In genomic region chr7:17902599-17902998, GRCh38 we compare ENCODE assay signal across 24 cellular contexts. TPM values are rescaled to one million over a fixed set of nuclear protein-coding genes. Genes with fewer than 3 reads are reported as not detected.
DNase-seq lines count a peak whose midpoint lies in the region; ATAC-seq, FAIRE-seq and TF ChIP-seq lines count a peak whose summit lies in the region.
"Had no signal": no experiment of that assay in that cellular context is flagged by ENCODE, and none has a peak within 500 bp of the region (broad histone marks: within the 10 kb centered on the region; RNA-seq: fewer than 3 reads in every experiment).

No MANE protein-coding gene starts in this region.

- intact Hi-C loops in HepG2 (cut with micrococcal nuclease; ENCODE audit: unreplicated experiment) (no loop called here), right lobe of liver (cut with DNase I) (no loop called here)

- no peaks in the 10 kb centered on the region for H3K36me3 Mint-ChIP-seq in WTC11
- H3K36me3 Mint-ChIP-seq: IgD-negative memory B cell had no signal

- TF ChIP-seq EP300 in HepG2 (IDR thresholded peaks at IDR 0.05; ENCODE audit: low read depth in 2 of 2, low read length in 2 of 2) (no peak), HepG2 (CRISPR knock-in tag; IDR thresholded peaks at IDR 0.05; ENCODE audit: borderline replicate concordance) (no peak), gastroesophageal sphincter (IDR thresholded peaks at IDR 0.05) (no peak)

- no peak for TF ChIP-seq POLR2A in HepG2 (IDR thresholded peaks at IDR 0.05; ENCODE audit: insufficient read depth in 1 of 2, low read depth in 2 of 2, low read length in 2 of 2)
- no peak for TF ChIP-seq POLR2A in right lobe of liver (IDR thresholded peaks at IDR 0.05)
- TF ChIP-seq POLR2A in gastroesophageal sphincter (IDR thresholded peaks at IDR 0.05) = no peak

- peaks cover 42% of the 10 kb centered on the region for H3K4me1 Mint-ChIP-seq in WTC11

- H3K27me3 ChIP-seq in HepG2 (ENCODE audit: control insufficient read depth in 1 of 2, insufficient read depth in 2 of 2, low read length in 2 of 2) (no peaks in the 10 kb centered on the region), right lobe of liver (no peaks in the 10 kb centered on the region), gastroesophageal sphincter (no peaks in the 10 kb centered on the region)
- H3K27me3 ChIP-seq: BLaER1, SJCRH30 had no signal

- no peak for ATAC-seq in HepG2
- no peak for ATAC-seq in right lobe of liver
- ATAC-seq in WTC11 = peak; percentile 75
- no peak for ATAC-seq in HG03097 (IDR thresholded peaks at IDR 0.05; ENCODE audit: low FRiP score, unreplicated experiment)
- ATAC-seq in gastroesophageal sphincter = no peak
- ATAC-seq: PC-3, Right ventricle myocardium inferior, SK-N-SH treated with all-trans-retinoic acid at 6 μM for 48 hours had no signal

- CTCF ChIA-PET in HepG2 (lab: Yijun Ruan, JAX; ENCODE audit: low intra/inter-chr PET ratio, low total read pairs) (no interaction called here), WTC11 (lab: Charles Lee) (interaction anchor here (1.0 kb wide), 1 partner anchor 86 kb away, joined by 3 read pairs; no protein-coding TSS in a partner anchor)

- H3K27ac ChIP-seq in HepG2 (ENCODE audit: extremely low read length, insufficient read depth, low read length) (no peak overlapping the region), right lobe of liver (no peak overlapping the region), gastroesophageal sphincter (no peak overlapping the region)
- H3K27ac ChIP-seq: BLaER1, KMS-11, SJCRH30 had no signal

- H3K79me2 ChIP-seq in HepG2 (ENCODE audit: insufficient read depth, low read length) = peaks cover 25% of the 10 kb centered on the region

- FAIRE-seq in HepG2 (lab: Jason Lieb, UNC) (no peak), islet of Langerhans (lab: Jason Lieb, UNC) (peak; percentile 73)
- FAIRE-seq: GM12878, HTR-8/SVneo had no signal

- H3K4me3 ChIP-seq in HepG2 (replicated peaks in 1 of 3; ENCODE audit: insufficient read depth in 1 of 3, low read depth in 2 of 3, low read length in 3 of 3) (no peak overlapping the region), right lobe of liver (no peak overlapping the region), gastroesophageal sphincter (no peak overlapping the region)
- H3K4me3 ChIP-seq: BLaER1, GM12878, SJCRH30 had no signal

- no peak overlapping the region for H3K9ac ChIP-seq in HepG2 (ENCODE audit: insufficient read depth, low read depth, low read length)
- H3K9ac ChIP-seq: BLaER1, KMS-11 had no signal

- no peak overlapping the region for H3K27ac Mint-ChIP-seq in WTC11
- H3K27ac Mint-ChIP-seq: CD4-positive, alpha-beta T cell; IgD-negative memory B cell had no signal

- no peaks in the 10 kb centered on the region for H3K9me3 Mint-ChIP-seq in WTC11
- H3K9me3 Mint-ChIP-seq: CD4-positive, alpha-beta T cell; IgD-negative memory B cell had no signal

- no TSS peak for BruUV-seq in HepG2 (replicated peaks; lab: Mats Ljungman, UMichigan)

- no peak overlapping the region for H3K4me2 ChIP-seq in HepG2 (ENCODE audit: low read depth, low read length)
- H3K4me2 ChIP-seq: BLaER1, KMS-11 had no signal

- 100% methylated on average over 5 of the region's 5 CpGs for WGBS in HepG2 (ENCODE audit: low lambda C conversion rate)
- 95% methylated on average over 5 of the region's 5 CpGs for whole genome bisulfite sequencing in right lobe of liver (ENCODE audit: insufficient coverage, low coverage, low lambda C conversion rate, missing lambda C conversion rate)
- 87 to 98% methylated on average over 4 to 5 of the region's 5 CpGs for WGBS in gastroesophageal sphincter (ENCODE audit: low coverage in 1 of 2), 2 donors

- no peak overlapping the region for H2AFZ ChIP-seq in HepG2 (ENCODE audit: low read length)

- DNase-seq in HepG2 (ENCODE audit: low spot score) (no peak), right lobe of liver (no peak), WTC11 (ENCODE audit: low spot score) (peak; percentile 73), Ammon's horn (ENCODE audit: low spot score) (no peak)
- DNase-seq: CD4-positive, alpha-beta T cell; COR-L47; DMS53; GDM1; MM.1S; NCI-H187; NCI-H2081 treated with DMSO at 0.1 percent for 48 hours; NCI-H774; PC-3; SJCRH30 had no signal

- H4K20me1 ChIP-seq in HepG2 (ENCODE audit: insufficient read depth, low read length) = no peaks in the 10 kb centered on the region

- H3K4me3 Mint-ChIP-seq in WTC11 = 0 out of 2 replicates have a peak overlapping the region, but pooled peaks have one; percentile 10
- H3K4me3 Mint-ChIP-seq: CD4-positive, alpha-beta T cell; IgD-negative memory B cell had no signal

- no peaks in the 10 kb centered on the region for H3K36me3 ChIP-seq in HepG2 (replicated peaks in 1 of 2; ENCODE audit: control insufficient read depth in 1 of 2, insufficient read depth in 2 of 2, low read length in 2 of 2)
- no peaks in the 10 kb centered on the region for H3K36me3 ChIP-seq in right lobe of liver
- no peaks in the 10 kb centered on the region for H3K36me3 ChIP-seq in gastroesophageal sphincter
- H3K36me3 ChIP-seq: SJCRH30 had no signal

- no peak for TF ChIP-seq RAD21 in HepG2 (CRISPR knock-in tag; IDR thresholded peaks at IDR 0.05)

- no peaks in the 10 kb centered on the region for H3K27me3 Mint-ChIP-seq in WTC11 (ENCODE audit: low read depth)
- H3K27me3 Mint-ChIP-seq: CD4-positive, alpha-beta T cell; IgD-negative memory B cell had no signal

- POLR2A ChIA-PET in HepG2 (lab: Yijun Ruan, JAX) = no interaction called here
- POLR2A ChIA-PET in WTC11 (lab: Charles Lee) = no interaction called here

- H3K9me3 ChIP-seq in HepG2 (ENCODE audit: low read length) (no peaks in the 10 kb centered on the region), right lobe of liver (no peaks in the 10 kb centered on the region), gastroesophageal sphincter (no peaks in the 10 kb centered on the region)
- H3K9me3 ChIP-seq: BLaER1, SJCRH30 had no signal

- in situ Hi-C loops in HepG2 (cut with HindIII; ENCODE audit: extremely low pct_ligation_motif_present, low pct_unique_long_range_greater_than_20kb) = no loop called here

- H3K4me1 ChIP-seq in HepG2 (ENCODE audit: insufficient read depth, low read length) (peaks cover 20% of the 10 kb centered on the region), right lobe of liver (peaks cover 0 to 12% (median 0%) of the 10 kb centered on the region in 4 donors), gastroesophageal sphincter (no peaks in the 10 kb centered on the region)
- H3K4me1 ChIP-seq: BLaER1, SJCRH30 had no signal

- TF ChIP-seq CTCF in HepG2 (CRISPR knock-in tag; IDR thresholded peaks at IDR 0.05) (no peak), right lobe of liver (IDR thresholded peaks at IDR 0.05) (no peak), WTC11 (IDR thresholded peaks at IDR 0.05) (no peak), gastroesophageal sphincter (IDR thresholded peaks at IDR 0.05) (no peak)

TF ChIP-seq in WTC11, 78 proteins besides CTCF, POLR2A, EP300 and RAD21:
- TF ChIP-seq SOX15 (CRISPR knock-in tag; IDR thresholded peaks at IDR 0.05) = no peak
- peak; percentile 34; the same call in 1 of the 2 replicates for TF ChIP-seq SMAD3 (CRISPR knock-in tag; IDR thresholded peaks at IDR 0.05; ENCODE audit: borderline replicate concordance)

RNA-seq across cellular contexts. Expression of gene SNX13, which starts 37.7 kb away (rescaled TPM):
- 32.3 and 35.7 TPM in 2 replicates for total RNA-seq in HepG2 (2016; rRNA removed; fragmentation: Illumina TruSeq; extraction: Trizol)
- 46.8 and 53.2 TPM in 2 replicates for total RNA-seq in HepG2 (2016; cell fraction: cytosol; rRNA removed; fragmentation: Illumina TruSeq; extraction: Trizol; ENCODE audit: low read depth)
- total RNA-seq in HepG2 (2016; cell fraction: insoluble cytoplasmic fraction; rRNA removed; fragmentation: Illumina TruSeq; extraction: Trizol) = 32.8 and 35.2 TPM in 2 replicates
- total RNA-seq in HepG2 (2016; cell fraction: membrane; rRNA removed; fragmentation: Illumina TruSeq; extraction: Trizol) = 27.8 and 28.4 TPM in 2 replicates
- 49.7 and 53.6 TPM in 2 replicates for total RNA-seq in HepG2 (2016; cell fraction: nucleus; rRNA removed; fragmentation: Illumina TruSeq; extraction: Trizol)
- 12.6 and 14.3 TPM in 2 replicates for polyA plus RNA-seq in HepG2 (2011; rRNA removed)
- polyA plus RNA-seq in HepG2 (2011; cell fraction: cytosol; rRNA removed) = 5.2 and 8.2 TPM in 2 replicates
- polyA plus RNA-seq in HepG2 (2011; cell fraction: nucleus; rRNA removed) = 17.1 and 19.6 TPM in 2 replicates
- polyA plus RNA-seq in HepG2 (2012) = 11.0 and 14.3 TPM in 2 replicates
- polyA plus RNA-seq in HepG2 (2016; cell fraction: cytosol; fragmentation: Illumina TruSeq; extraction: Trizol; ENCODE audit: low read depth) = 2.2 and 2.3 TPM in 2 replicates
- 19.9 and 22.4 TPM in 2 replicates for polyA plus RNA-seq in HepG2 (2016; cell fraction: insoluble cytoplasmic fraction; fragmentation: Illumina TruSeq; extraction: Trizol; ENCODE audit: low read depth)
- polyA plus RNA-seq in HepG2 (2016; cell fraction: membrane; fragmentation: Illumina TruSeq; extraction: Trizol; ENCODE audit: low read depth) = 8.0 and 8.6 TPM in 2 replicates
- 20.3 and 23.3 TPM in 2 replicates for polyA plus RNA-seq in HepG2 (2016; cell fraction: nucleus; fragmentation: Illumina TruSeq; extraction: Trizol; ENCODE audit: insufficient read depth, low read depth)
- polyA minus RNA-seq in HepG2 (2011; rRNA and poly(A)+ RNA removed; ENCODE audit: low replicate concordance) = 11.9 and 12.5 TPM in 2 replicates
- polyA minus RNA-seq in HepG2 (2011; cell fraction: cytosol; rRNA and poly(A)+ RNA removed) = 17.1 TPM in 2 replicates
- 126 and 139 TPM in 2 replicates for polyA minus RNA-seq in HepG2 (2011; cell fraction: nucleus; rRNA and poly(A)+ RNA removed)
- 10 to 100 TPM; 17.1 to 22.5 (median 21.0) TPM for total RNA-seq in right lobe of liver
- total RNA-seq in WTC11 (2021) = 27.5 to 30.0 TPM (median 29.3 TPM) in 3 replicates
- total RNA-seq in gastroesophageal sphincter = 10 to 100 TPM; 39.2 to 99.3 (median 57.0) TPM

Comparison
In these comparisons a context has a peak if more than half of its experiments do, and no peak if none do; other contexts are left out.
1. Of the 50 proteins assayed by ChIP-seq in both HepG2 and WTC11: peak only in HepG2: none; only in WTC11: SMAD3; in both: none; in neither: 49.